17 cellular contexts compared by ENCODE assay signal in the genomic region with DNA sequence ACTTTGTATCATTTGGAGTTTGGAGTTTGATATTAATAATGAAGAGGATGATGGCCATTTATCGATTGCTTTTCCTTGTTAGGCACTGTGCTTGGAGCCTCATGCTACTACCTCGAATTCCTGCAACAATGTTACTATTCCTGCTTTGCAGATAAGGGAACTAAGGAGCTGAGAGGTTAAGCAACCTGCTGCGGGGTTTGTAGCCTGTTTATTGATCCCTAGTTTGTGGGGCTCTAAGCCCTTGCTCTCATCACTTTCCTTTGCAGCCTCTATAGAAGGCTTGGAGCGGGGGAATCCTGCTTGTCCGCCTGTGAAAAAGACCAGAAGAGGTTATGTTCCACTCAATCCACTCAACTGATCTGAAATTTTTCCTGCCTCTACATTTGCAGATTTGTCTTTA.
"Had no signal": no experiment of that assay in that cellular context is flagged by ENCODE, and none has a peak within 500 bp of the region (broad histone marks: within the 10 kb centered on the region; RNA-seq: fewer than 3 reads in every experiment).

No MANE protein-coding gene starts in this region.

- H3K4me3 ChIP-seq: adrenal gland, lung, skin epidermis, transverse colon, vagina had no signal

- H3K36me3 ChIP-seq: adrenal gland, transverse colon, vagina had no signal

- H3K27ac ChIP-seq: adrenal gland, skin epidermis, transverse colon, vagina had no signal

- H3K4me1 ChIP-seq: transverse colon, vagina had no signal

- H3K9me3 ChIP-seq: adrenal gland, transverse colon, vagina had no signal

- H3K27me3 ChIP-seq: adrenal gland, transverse colon, vagina had no signal

- FAIRE-seq: islet of Langerhans had no signal

- ATAC-seq: activated CD4-positive, alpha-beta T cell treated with anti-CD3 and anti-CD28 coated beads for 36 hours; activated naive CD4-positive, alpha-beta T cell treated with anti-CD3 and anti-CD28 coated beads, Interleukin-2, amount 50 U/mL, for 72 hours; stimulated activated naive CD8-positive, alpha-beta T cell treated with anti-CD3 and anti-CD28 coated beads, Interleukin-15, Interleukin-2, amounts not matched to agents 100 U/mL and 50 U/mL, for 24 hours had no signal

- DNase-seq: activated CD4-positive, alpha-beta T cell treated with anti-CD3 and anti-CD28 coated beads for 36 hours; activated CD4-positive, alpha-beta T cell treated with anti-CD3 and anti-CD28 coated beads, Interleukin-2, amount 50 U/mL, for 48 hours; activated gamma-delta T cell treated with Interleukin-2 at 50 U/mL for 16 hours; activated T-cell treated with anti-CD3 and anti-CD28 coated beads for 4 hours; adrenal gland; effector CD8-positive, alpha-beta T cell; midbrain; nucleus accumbens; posterior cingulate gyrus; stimulated activated naive CD8-positive, alpha-beta T cell treated with anti-CD3 and anti-CD28 coated beads, Interleukin-15, Interleukin-2, amounts not matched to agents 100 U/mL and 50 U/mL, for 24 hours; T-helper 2 cell; transverse colon had no signal
